Comparison of ENCODE assay signal across 12 cellular contexts in genomic region chr4:145735330-145735638, GRCh38. TPM values are rescaled to one million over a fixed set of nuclear protein-coding genes. Genes with fewer than 3 reads are reported as not detected.
DNase-seq lines count a peak whose midpoint lies in the region; ATAC-seq, FAIRE-seq and TF ChIP-seq lines count a peak whose summit lies in the region.
"Had no signal": no experiment of that assay in that cellular context is flagged by ENCODE, and none has a peak within 500 bp of the region (broad histone marks: within the 10 kb centered on the region; RNA-seq: fewer than 3 reads in every experiment).

No MANE protein-coding gene starts in this region.

- CTCF ChIA-PET in activated CD4-positive, alpha-beta T cell treated with anti-CD3 and anti-CD28 coated beads, Interleukin-2, amount 10 ng/mL, durations not matched to agents 7 days and 5 days (lab: Charles Lee) = no interaction called here

- H3K4me1 Mint-ChIP-seq in activated T-cell treated with anti-CD3 and anti-CD28 coated beads, Interleukin-2, amount 50 U/mL, for 24 hours (ENCODE audit: low read depth) = peaks cover 27% of the 10 kb centered on the region
- H3K4me1 Mint-ChIP-seq in activated CD4-positive, alpha-beta T cell treated with anti-CD3 and anti-CD28 coated beads, Interleukin-2, amount 10 ng/mL, durations not matched to agents 7 days and 5 days = peaks cover 10% of the 10 kb centered on the region

- no peaks in the 10 kb centered on the region for H3K9me3 ChIP-seq in left lung
- H3K9me3 ChIP-seq: BLaER1 had no signal

- peak overlapping the region; percentile 55 for H3K27ac Mint-ChIP-seq in activated T-cell treated with anti-CD3 and anti-CD28 coated beads, Interleukin-2, amount 50 U/mL, for 24 hours
- no peak overlapping the region for H3K27ac Mint-ChIP-seq in activated CD4-positive, alpha-beta T cell treated with anti-CD3 and anti-CD28 coated beads, Interleukin-2, amount 10 ng/mL, durations not matched to agents 7 days and 5 days
- H3K27ac Mint-ChIP-seq: stimulated activated naive CD8-positive, alpha-beta T cell treated with anti-CD3 and anti-CD28 coated beads, Interleukin-15, Interleukin-2, amounts not matched to agents 100 ng/mL and 50 ng/mL, for 24 hours had no signal

- peaks cover 16 to 47% of the 10 kb centered on the region in 2 donors for H3K4me1 ChIP-seq in left lung
- H3K4me1 ChIP-seq: BLaER1 had no signal

- H3K36me3 Mint-ChIP-seq in activated T-cell treated with anti-CD3 and anti-CD28 coated beads, Interleukin-2, amount 50 U/mL, for 24 hours (ENCODE audit: low read depth) = no peaks in the 10 kb centered on the region
- H3K36me3 Mint-ChIP-seq in activated CD4-positive, alpha-beta T cell treated with anti-CD3 and anti-CD28 coated beads, Interleukin-2, amount 10 ng/mL, durations not matched to agents 7 days and 5 days (ENCODE audit: low read depth) = no peaks in the 10 kb centered on the region

- H3K27ac ChIP-seq in brain microvascular endothelial cell = peak overlapping the region; percentile 96
- H3K27ac ChIP-seq in left lung = peak overlapping the region; percentile 89 to 98
- H3K27ac ChIP-seq: BLaER1 had no signal

- peak; percentile 14 for ATAC-seq in left lung

- in situ Hi-C loops in brain microvascular endothelial cell (cut with HindIII; ENCODE audit: low pct_ligation_motif_present, low sequenced_read_pairs) = no loop called here

- no peak for TF ChIP-seq CTCF in brain microvascular endothelial cell (IDR thresholded peaks at IDR 0.05; ENCODE audit: low read depth, low read length, missing control alignments)
- no peak for TF ChIP-seq CTCF in left lung (IDR thresholded peaks at IDR 0.05)

- intact Hi-C loops in left lung (cut with DNase I) = loop anchor here in 1 of 2 donors (10.0 kb wide), 1 partner anchor 110 kb away; no protein-coding TSS in a partner anchor

- no peak overlapping the region for H3K4me3 Mint-ChIP-seq in activated T-cell treated with anti-CD3 and anti-CD28 coated beads, Interleukin-2, amount 50 U/mL, for 24 hours
- no peak overlapping the region for H3K4me3 Mint-ChIP-seq in activated CD4-positive, alpha-beta T cell treated with anti-CD3 and anti-CD28 coated beads, Interleukin-2, amount 10 ng/mL, durations not matched to agents 7 days and 5 days
- H3K4me3 Mint-ChIP-seq: stimulated activated naive CD8-positive, alpha-beta T cell treated with anti-CD3 and anti-CD28 coated beads, Interleukin-15, Interleukin-2, amounts not matched to agents 100 ng/mL and 50 ng/mL, for 24 hours had no signal

- POLR2A ChIA-PET in activated CD4-positive, alpha-beta T cell treated with anti-CD3 and anti-CD28 coated beads, Interleukin-2, amount 10 ng/mL, durations not matched to agents 7 days and 5 days (lab: Charles Lee) = no interaction called here

- H3K36me3 ChIP-seq in brain microvascular endothelial cell (replicated peaks) (no peaks in the 10 kb centered on the region), left lung (no peaks in the 10 kb centered on the region)
- H3K36me3 ChIP-seq: BLaER1 had no signal

- H3K27me3 Mint-ChIP-seq in activated T-cell treated with anti-CD3 and anti-CD28 coated beads, Interleukin-2, amount 50 U/mL, for 24 hours = peaks cover 8% of the 10 kb centered on the region
- peaks cover 7% of the 10 kb centered on the region for H3K27me3 Mint-ChIP-seq in activated CD4-positive, alpha-beta T cell treated with anti-CD3 and anti-CD28 coated beads, Interleukin-2, amount 10 ng/mL, durations not matched to agents 7 days and 5 days

- no peak for FAIRE-seq in urothelium cell line (lab: Jason Lieb, UNC)

- H3K9me3 Mint-ChIP-seq in activated T-cell treated with anti-CD3 and anti-CD28 coated beads, Interleukin-2, amount 50 U/mL, for 24 hours = no peaks in the 10 kb centered on the region
- no peaks in the 10 kb centered on the region for H3K9me3 Mint-ChIP-seq in activated CD4-positive, alpha-beta T cell treated with anti-CD3 and anti-CD28 coated beads, Interleukin-2, amount 10 ng/mL, durations not matched to agents 7 days and 5 days
- H3K9me3 Mint-ChIP-seq: stimulated activated naive CD8-positive, alpha-beta T cell treated with anti-CD3 and anti-CD28 coated beads, Interleukin-15, Interleukin-2, amounts not matched to agents 100 ng/mL and 50 ng/mL, for 24 hours had no signal

- H3K27me3 ChIP-seq in brain microvascular endothelial cell (replicated peaks) = no peaks in the 10 kb centered on the region
- H3K27me3 ChIP-seq in left lung = no peaks in the 10 kb centered on the region
- H3K27me3 ChIP-seq: BLaER1 had no signal

- H3K4me3 ChIP-seq in brain microvascular endothelial cell (ENCODE audit: low read depth, low read length) (no peak overlapping the region), left lung (no peak overlapping the region)
- H3K4me3 ChIP-seq: BLaER1 had no signal

- DNase-seq in activated T-cell treated with anti-CD3 and anti-CD28 coated beads, Interleukin-2, amount 50 U/mL, for 24 hours = no peak
- no peak for DNase-seq in activated T-cell treated with anti-CD3 and anti-CD28 coated beads, Interleukin-2, amount 50 U/mL, for 1 hour
- peak; percentile 96 for DNase-seq in brain microvascular endothelial cell
- DNase-seq in left lung = no peak
- DNase-seq in urothelium cell line (ENCODE audit: low spot score) = peak; percentile 79
- no peak for DNase-seq in activated CD4-positive, alpha-beta T cell treated with anti-CD3 and anti-CD28 coated beads, Interleukin-2, amount 10 ng/mL, durations not matched to agents 7 days and 5 days
- DNase-seq in T-helper 9 cell = no peak
- no peak for DNase-seq in NCI-H524 treated with DMSO at 0.1 percent for 48 hours (lab: John Stamatoyannopoulos, UW)
- DNase-seq: NCI-H2227 treated with DMSO at 0.1 percent for 48 hours had no signal

RNA-seq across cellular contexts. Expression of gene C4orf51, which starts 55.3 kb away (rescaled TPM):
- not detected for total RNA-seq in left lung
- not detected for total RNA-seq in activated CD4-positive, alpha-beta T cell treated with anti-CD3 and anti-CD28 coated beads, Interleukin-2, amount 10 ng/mL, durations not matched to agents 7 days and 5 days
- total RNA-seq: liver had no signal

Comparison
In these comparisons a context has a peak if more than half of its experiments do, and no peak if none do; other contexts are left out.
1. DNase-seq: peak in brain microvascular endothelial cell (single experiment) and urothelium cell line (single experiment); none in activated T-cell treated with anti-CD3 and anti-CD28 coated beads, Interleukin-2, amount 50 U/mL, for 24 hours (single experiment), activated T-cell treated with anti-CD3 and anti-CD28 coated beads, Interleukin-2, amount 50 U/mL, for 1 hour (single experiment), left lung (0 of 2), activated CD4-positive, alpha-beta T cell treated with anti-CD3 and anti-CD28 coated beads, Interleukin-2, amount 10 ng/mL, durations not matched to agents 7 days and 5 days (single experiment), T-helper 9 cell (single experiment) and NCI-H524 treated with DMSO at 0.1 percent for 48 hours (single experiment).